In genomic region chr4:122766950-122767349, GRCh38 we compare ENCODE assay signal across 2 cellular contexts.
A peak's percentile ranks its signal among the peaks of the same experiment; 100 is the strongest.
TF ChIP-seq lines count a peak whose summit lies in the region.

No MANE protein-coding gene starts in this region.

TF ChIP-seq in K562, 482 proteins besides CTCF, POLR2A, EP300 and RAD21 (continued from another document and continues in another):
- peak; percentile 10 to 78; a peak in 2 of 4 replicates for TF ChIP-seq FOXA3 (CRISPR knock-in tag; conservative IDR thresholded peaks at IDR 0.05 in 1 of 2, IDR thresholded peaks at IDR 0.05 in 1 of 2)
- no peak for TF ChIP-seq FOXA1 (IDR thresholded peaks at IDR 0.05; ENCODE audit: borderline replicate concordance)
- TF ChIP-seq XRCC3 (IDR thresholded peaks at IDR 0.05), result no peak
- no peak for TF ChIP-seq GABPB1 (CRISPR knock-in tag; IDR thresholded peaks at IDR 0.05)
- no peak for TF ChIP-seq IRF2 (CRISPR knock-in tag; IDR thresholded peaks at IDR 0.05)
- TF ChIP-seq ZNF165 (CRISPR knock-in tag; IDR thresholded peaks at IDR 0.05; ENCODE audit: borderline replicate concordance), result no peak
- TF ChIP-seq MTA1 (IDR thresholded peaks at IDR 0.05; ENCODE audit: borderline replicate concordance), result 0 out of 2 replicates have a peak, but pooled peaks have one; percentile 20
- no peak for TF ChIP-seq NFIX (CRISPR knock-in tag; IDR thresholded peaks at IDR 0.05; ENCODE audit: low read depth)
- no peak for TF ChIP-seq ARID2 (IDR thresholded peaks at IDR 0.05)
- TF ChIP-seq ARNT (IDR thresholded peaks at IDR 0.05), result no peak
- no peak for TF ChIP-seq ZNF277 (CRISPR knock-in tag; IDR thresholded peaks at IDR 0.05; ENCODE audit: borderline replicate concordance)
- TF ChIP-seq SP1 (CRISPR knock-in tag; IDR thresholded peaks at IDR 0.05), result no peak
- no peak for TF ChIP-seq ZNF41 (CRISPR knock-in tag; conservative IDR thresholded peaks at IDR 0.05)
- TF ChIP-seq CBX3 (IDR thresholded peaks at IDR 0.05; ENCODE audit: borderline replicate concordance in 1 of 2, low read length in 2 of 2), result 0 out of 3 replicates have a peak, but pooled peaks of 1 of the 2 experiments have one; percentile 64
- no peak for TF ChIP-seq NCOA6 (IDR thresholded peaks at IDR 0.05)
- peak; percentile 77 for TF ChIP-seq DPF2 (IDR thresholded peaks at IDR 0.05)
- TF ChIP-seq RCOR1 (IDR thresholded peaks at IDR 0.05; ENCODE audit: borderline replicate concordance in 1 of 2, low read depth in 2 of 2, low read length in 2 of 2), result peak in 1 of 2 experiments; percentile 49; a peak in 1 of 4 replicates
- no peak for TF ChIP-seq SIX5 (IDR thresholded peaks at IDR 0.05; ENCODE audit: borderline replicate concordance in 1 of 2, insufficient read depth in 1 of 2, low read depth in 1 of 2, low read length in 2 of 2)
- TF ChIP-seq ILK (tag; IDR thresholded peaks at IDR 0.05; ENCODE audit: borderline replicate concordance, low read depth), result no peak
- peak; percentile 73; the same call in 1 of the 2 replicates for TF ChIP-seq NCOR1 (IDR thresholded peaks at IDR 0.05)
- peak in 1 of 2 experiments; percentile 48; a peak in 1 of 4 replicates for TF ChIP-seq HDAC1 (IDR thresholded peaks at IDR 0.05)
- TF ChIP-seq CREBBP (IDR thresholded peaks at IDR 0.05; ENCODE audit: low read depth, low read length), result no peak
- no peak for TF ChIP-seq L3MBTL2 (IDR thresholded peaks at IDR 0.05)
- TF ChIP-seq ZNF175 (CRISPR knock-in tag; IDR thresholded peaks at IDR 0.05; ENCODE audit: low read depth), result 0 out of 2 replicates have a peak, but pooled peaks have one; percentile 41
- no peak for TF ChIP-seq CCNT2 (IDR thresholded peaks at IDR 0.05; ENCODE audit: borderline replicate concordance, extremely low read depth, insufficient read length, low read depth, low read length)
- no peak for TF ChIP-seq ZBTB49 (CRISPR knock-in tag; IDR thresholded peaks at IDR 0.05; ENCODE audit: borderline replicate concordance)
- TF ChIP-seq STAT6 (CRISPR knock-in tag; IDR thresholded peaks at IDR 0.05), result no peak
- TF ChIP-seq CBX1 (IDR thresholded peaks at IDR 0.05; ENCODE audit: low read depth), result no peak
- peak; percentile 46; the same call in 1 of the 2 replicates for TF ChIP-seq STAT5A (IDR thresholded peaks at IDR 0.05; ENCODE audit: borderline replicate concordance, low read length)
- peak; percentile 38; the same call in 1 of the 2 replicates for TF ChIP-seq CREM (IDR thresholded peaks at IDR 0.05; ENCODE audit: low read depth)
- no peak for TF ChIP-seq ZNF217 (CRISPR knock-in tag; IDR thresholded peaks at IDR 0.05)
- TF ChIP-seq FIP1L1 (IDR thresholded peaks at IDR 0.05; ENCODE audit: low read depth, low read length, poor library complexity, severe bottlenecking), result no peak
- TF ChIP-seq HMG20B (CRISPR knock-in tag; IDR thresholded peaks at IDR 0.05), result no peak
- TF ChIP-seq SRSF9 (IDR thresholded peaks at IDR 0.05; ENCODE audit: borderline replicate concordance, low read depth, low read length), result no peak
- peak; percentile 18 for TF ChIP-seq HDAC2 (IDR thresholded peaks at IDR 0.05)
- no peak for TF ChIP-seq TEAD2 (tag; IDR thresholded peaks at IDR 0.05)
- peak; percentile 84 for TF ChIP-seq ARID1B (IDR thresholded peaks at IDR 0.05)

TF ChIP-seq in HepG2, 621 proteins besides CTCF, POLR2A, EP300 and RAD21 (continued from another document and continues in another):
- no peak for TF ChIP-seq ELK4 (CRISPR knock-in tag; IDR thresholded peaks at IDR 0.05; ENCODE audit: borderline replicate concordance)
- no peak for TF ChIP-seq FOXP1 (IDR thresholded peaks at IDR 0.05)
- TF ChIP-seq FOXP1 (CRISPR knock-in tag; IDR thresholded peaks at IDR 0.05), result peak; percentile 81
- no peak for TF ChIP-seq CHD2 (IDR thresholded peaks at IDR 0.05; ENCODE audit: low read depth, low read length)
- TF ChIP-seq CEBPB (IDR thresholded peaks at IDR 0.05; ENCODE audit: borderline replicate concordance, low read depth, low read length), result peak; percentile 29; the same call in 1 of the 2 replicates
- TF ChIP-seq RFX5 (IDR thresholded peaks at IDR 0.05; ENCODE audit: low read depth, low read length), result no peak
- TF ChIP-seq FOXK1 (CRISPR knock-in tag; IDR thresholded peaks at IDR 0.05; ENCODE audit: borderline replicate concordance, low read depth), result peak; percentile 79; the same call in 1 of the 2 replicates
- peak; percentile 71; the same call in 1 of the 2 replicates for TF ChIP-seq BORCS8-MEF2B (CRISPR knock-in tag; IDR thresholded peaks at IDR 0.05)
- peak; percentile 74; the same call in 1 of the 2 replicates for TF ChIP-seq ZMYM2 (CRISPR knock-in tag; IDR thresholded peaks at IDR 0.05)
- no peak for TF ChIP-seq ZSCAN29 (CRISPR knock-in tag; conservative IDR thresholded peaks at IDR 0.05)
- TF ChIP-seq ZNF264 (CRISPR knock-in tag; IDR thresholded peaks at IDR 0.05), result peak; percentile 73
- TF ChIP-seq RARA (CRISPR knock-in tag; IDR thresholded peaks at IDR 0.05), result peak; percentile 46; the same call in 1 of the 2 replicates
- TF ChIP-seq ZBTB44 (CRISPR knock-in tag; IDR thresholded peaks at IDR 0.05), result no peak
- 0 out of 2 replicates have a peak, but pooled peaks have one; percentile 71 for TF ChIP-seq ZNF567 (CRISPR knock-in tag; IDR thresholded peaks at IDR 0.05; ENCODE audit: borderline replicate concordance)
- peak; percentile 80; the same call in 1 of the 2 replicates for TF ChIP-seq MIXL1 (CRISPR knock-in tag; IDR thresholded peaks at IDR 0.05)
- TF ChIP-seq ZNF142 (CRISPR knock-in tag; IDR thresholded peaks at IDR 0.05), result no peak
- peak; percentile 71 for TF ChIP-seq SOX5 (CRISPR knock-in tag; IDR thresholded peaks at IDR 0.05; ENCODE audit: borderline replicate concordance)
- peak; percentile 95 for TF ChIP-seq KDM6A (CRISPR knock-in tag; IDR thresholded peaks at IDR 0.05; ENCODE audit: low read depth)
- peak; percentile 99 for TF ChIP-seq ZNF644 (CRISPR knock-in tag; IDR thresholded peaks at IDR 0.05; ENCODE audit: low read depth)
- peak; percentile 29; the same call in 1 of the 2 replicates for TF ChIP-seq FOSL2 (CRISPR knock-in tag; IDR thresholded peaks at IDR 0.05)
- TF ChIP-seq ZNF746 (CRISPR knock-in tag; IDR thresholded peaks at IDR 0.05), result no peak
- TF ChIP-seq ETS1 (CRISPR knock-in tag; IDR thresholded peaks at IDR 0.05), result no peak
- TF ChIP-seq ZUFSP (CRISPR knock-in tag; IDR thresholded peaks at IDR 0.05; ENCODE audit: borderline replicate concordance), result no peak
- TF ChIP-seq ZNF619 (CRISPR knock-in tag; IDR thresholded peaks at IDR 0.05), result 0 out of 2 replicates have a peak, but pooled peaks have one; percentile 69
- no peak; the same call in 1 of the 2 replicates for TF ChIP-seq ZNF362 (CRISPR knock-in tag; IDR thresholded peaks at IDR 0.05; ENCODE audit: borderline replicate concordance)
- no peak for TF ChIP-seq RFX3 (CRISPR knock-in tag; IDR thresholded peaks at IDR 0.05)
- TF ChIP-seq ZNF776 (CRISPR knock-in tag; IDR thresholded peaks at IDR 0.05), result no peak
- no peak for TF ChIP-seq ATF7-NPFF (CRISPR knock-in tag; IDR thresholded peaks at IDR 0.05; ENCODE audit: low read depth)
- TF ChIP-seq SP4 (CRISPR knock-in tag; IDR thresholded peaks at IDR 0.05), result no peak
- no peak for TF ChIP-seq ZFP1 (CRISPR knock-in tag; IDR thresholded peaks at IDR 0.05)
- no peak; the same call in 1 of the 2 replicates for TF ChIP-seq TFDP2 (CRISPR knock-in tag; IDR thresholded peaks at IDR 0.05)
- TF ChIP-seq MAZ (IDR thresholded peaks at IDR 0.05; ENCODE audit: borderline replicate concordance, low read depth, low read length), result no peak
- TF ChIP-seq MAZ (CRISPR knock-in tag; IDR thresholded peaks at IDR 0.05; ENCODE audit: low read depth), result 0 out of 2 replicates have a peak, but pooled peaks have one; percentile 53
- TF ChIP-seq ZNF652 (CRISPR knock-in tag; IDR thresholded peaks at IDR 0.05; ENCODE audit: borderline replicate concordance, low read depth), result peak; percentile 79; the same call in 1 of the 2 replicates
- no peak for TF ChIP-seq CENPX (CRISPR knock-in tag; IDR thresholded peaks at IDR 0.05)
- TF ChIP-seq MYC (CRISPR knock-in tag; IDR thresholded peaks at IDR 0.05; ENCODE audit: borderline replicate concordance), result no peak
